ENCODE assay signal across 26 cellular contexts in genomic region chr2:5698171-5698570, GRCh38. TPM values are rescaled to one million over a fixed set of nuclear protein-coding genes. Genes with fewer than 3 reads are reported as not detected.
DNase-seq lines count a peak whose midpoint lies in the region; ATAC-seq and TF ChIP-seq lines count a peak whose summit lies in the region.
"Had no signal": no experiment of that assay in that cellular context is flagged by ENCODE, and none has a peak within 500 bp of the region (broad histone marks: within the 10 kb centered on the region; RNA-seq: fewer than 3 reads in every experiment).

No MANE protein-coding gene starts in this region.

- peak overlapping the region; percentile 17 to 99 (median 97); a peak in 20 of 22 replicates for H3K27ac ChIP-seq in BLaER1 treated with 17β-estradiol and CSF1 and Interleukin-3, amounts not matched to agents 10 nM and 100 nM
- H3K27ac ChIP-seq in MM.1S (ENCODE audit: low read length) (peak overlapping the region; percentile 98), endodermal cell (ENCODE audit: low read depth, low read length) (no peak overlapping the region), neural progenitor cell (peak overlapping the region; percentile 94)
- H3K27ac ChIP-seq: C4-2B, lower lobe of right lung, ovary had no signal

- intact Hi-C loops in Right ventricle myocardium superior (cut with DNase I), result no loop called here

- peak overlapping the region; percentile 76 to 94 (median 85); a peak in 16 of 20 replicates for H3K4me3 ChIP-seq in BLaER1 treated with 17β-estradiol and CSF1 and Interleukin-3, amounts not matched to agents 10 nM and 100 nM
- H3K4me3 ChIP-seq in MM.1S (ENCODE audit: low read length) (peak overlapping the region; percentile 72), endodermal cell (ENCODE audit: low read length) (peak overlapping the region; percentile 99), neural progenitor cell (peak overlapping the region; percentile 96)
- H3K4me3 ChIP-seq: lower lobe of right lung, ovary had no signal

- peaks cover 0 to 71% (median 31%) of the 10 kb centered on the region in 11 experiments; a peak in 19 of 22 replicates for H4K20me1 ChIP-seq in BLaER1 treated with 17β-estradiol and CSF1 and Interleukin-3, amounts not matched to agents 10 nM and 100 nM
- no peaks in the 10 kb centered on the region for H4K20me1 ChIP-seq in MM.1S (ENCODE audit: insufficient read depth, low read length)
- peaks cover 100% of the 10 kb centered on the region for H4K20me1 ChIP-seq in neural progenitor cell (ENCODE audit: low read depth)

- no peaks in the 10 kb centered on the region for H3K9me3 Mint-ChIP-seq in endodermal cell
- H3K9me3 Mint-ChIP-seq in neural progenitor cell, result peaks cover 5% of the 10 kb centered on the region
- H3K9me3 Mint-ChIP-seq: activated naive CD8-positive, alpha-beta T cell treated with anti-CD3 and anti-CD28 coated beads for 36 hours; activated T-helper 17 cell treated with anti-CD3 and anti-CD28 coated beads, Interleukin-2, amount 50 U/mL, for 72 hours had no signal

- no peak overlapping the region for H2AFZ ChIP-seq in MM.1S (ENCODE audit: low read length)
- H2AFZ ChIP-seq in neural progenitor cell (replicated peaks), result no peak overlapping the region

- peaks cover 25% of the 10 kb centered on the region for H3K4me1 Mint-ChIP-seq in endodermal cell
- H3K4me1 Mint-ChIP-seq in neural progenitor cell, result peaks cover 46% of the 10 kb centered on the region

- WGBS in endodermal cell (ENCODE audit: insufficient coverage in 1 of 2, insufficient read length in 1 of 2), 2 experiments, result 70% methylated on average over 4 of the region's 4 CpGs; no CpG with 5 or more reads in 1 of the 2 experiments

- peaks cover 42% of the 10 kb centered on the region for H3F3A ChIP-seq in MM.1S (ENCODE audit: insufficient read depth, low read length)
- peaks cover 68% of the 10 kb centered on the region for H3F3A ChIP-seq in neural progenitor cell (ENCODE audit: low read depth)

- H3K27me3 Mint-ChIP-seq in endodermal cell (ENCODE audit: insufficient read depth) (peaks cover 11% of the 10 kb centered on the region), neural progenitor cell (ENCODE audit: insufficient read depth, low read depth) (peaks cover 12% of the 10 kb centered on the region)

- H3K36me3 ChIP-seq in BLaER1 treated with 17β-estradiol and CSF1 and Interleukin-3, amounts not matched to agents 10 nM and 100 nM, result peaks cover 0 to 29% (median 19%) of the 10 kb centered on the region in 11 experiments; a peak in 12 of 22 replicates
- H3K36me3 ChIP-seq in MM.1S (replicated peaks; ENCODE audit: insufficient read depth, low read length), result no peaks in the 10 kb centered on the region
- H3K36me3 ChIP-seq in endodermal cell (ENCODE audit: control insufficient read depth, insufficient read depth, low read length), result peaks cover 30% of the 10 kb centered on the region
- H3K36me3 ChIP-seq in neural progenitor cell, result peaks cover 34% of the 10 kb centered on the region
- H3K36me3 ChIP-seq: lower lobe of right lung, ovary had no signal

- peaks cover 8% of the 10 kb centered on the region; the same call in 1 of the 2 replicates for H3K79me2 ChIP-seq in MM.1S (ENCODE audit: low read length)
- peaks cover 100% of the 10 kb centered on the region for H3K79me2 ChIP-seq in neural progenitor cell (ENCODE audit: low read depth)

- H3K4me1 ChIP-seq in BLaER1 treated with 17β-estradiol and CSF1 and Interleukin-3, amounts not matched to agents 10 nM and 100 nM, result peaks cover 16 to 42% (median 36%) of the 10 kb centered on the region in 10 experiments
- H3K4me1 ChIP-seq in MM.1S (ENCODE audit: low read length) (peaks cover 12% of the 10 kb centered on the region; the same call in 1 of the 2 replicates), endodermal cell (ENCODE audit: control insufficient read depth, insufficient read depth, low read length) (peaks cover 4% of the 10 kb centered on the region), neural progenitor cell (peaks cover 53% of the 10 kb centered on the region)

- H3K4me2 ChIP-seq in BLaER1 treated with 17β-estradiol and CSF1 and Interleukin-3, amounts not matched to agents 10 nM and 100 nM, result peak overlapping the region; percentile 69 to 98 (median 94); a peak in 21 of 22 replicates
- peak overlapping the region; percentile 67 for H3K4me2 ChIP-seq in MM.1S (ENCODE audit: low read depth, low read length)
- H3K4me2 ChIP-seq in neural progenitor cell, result peak overlapping the region; percentile 96

- H3K27ac Mint-ChIP-seq in endodermal cell (no peak overlapping the region), neural progenitor cell (no peak overlapping the region)
- H3K27ac Mint-ChIP-seq: activated CD4-positive, alpha-beta T cell treated with anti-CD3 and anti-CD28 coated beads, Interleukin-2, amount 10 ng/mL, durations not matched to agents 7 days and 5 days; activated CD8-positive, alpha-beta memory T cell treated with anti-CD3 and anti-CD28 coated beads, Interleukin-2, amount 10 ng/mL, durations not matched to agents 7 days and 5 days; activated naive CD8-positive, alpha-beta T cell treated with anti-CD3 and anti-CD28 coated beads for 36 hours; activated T-helper 17 cell treated with anti-CD3 and anti-CD28 coated beads, Interleukin-2, amount 50 U/mL, for 72 hours had no signal

- TF ChIP-seq CTCF in MM.1S (IDR thresholded peaks at IDR 0.05; ENCODE audit: low read length), result no peak
- TF ChIP-seq CTCF in endodermal cell (conservative IDR thresholded peaks at IDR 0.05), result no peak
- TF ChIP-seq CTCF in neural progenitor cell (IDR thresholded peaks at IDR 0.05), result no peak

- H3K36me3 Mint-ChIP-seq in endodermal cell (ENCODE audit: low read depth) (peaks cover 6% of the 10 kb centered on the region), neural progenitor cell (peaks cover 42% of the 10 kb centered on the region)

- no peaks in the 10 kb centered on the region for H3K9me2 ChIP-seq in MM.1S (replicated peaks; ENCODE audit: insufficient read depth, low read length)

- no peak for DNase-seq in MM.1S
- DNase-seq in endodermal cell, result no peak
- DNase-seq in neural progenitor cell (ENCODE audit: low spot score), result no peak
- no peak for DNase-seq in GM19240 (ENCODE audit: insufficient read length, low spot score)
- DNase-seq in NCI-H1436 treated with DMSO at 0.1 percent for 48 hours (lab: John Stamatoyannopoulos, UW), result no peak
- no peak for DNase-seq in Right ventricle myocardium superior
- DNase-seq: activated CD4-positive, alpha-beta T cell treated with anti-CD3 and anti-CD28 coated beads, Interleukin-2, amount 10 ng/mL, durations not matched to agents 7 days and 5 days; activated CD8-positive, alpha-beta memory T cell treated with anti-CD3 and anti-CD28 coated beads, Interleukin-2, amount 10 ng/mL, durations not matched to agents 7 days and 5 days; activated naive CD8-positive, alpha-beta T cell treated with anti-CD3 and anti-CD28 coated beads for 36 hours; effector CD8-positive, alpha-beta T cell; EL; H7; KG1; lower lobe of right lung; MV-4-11; NCI-H748 treated with DMSO at 0.1 percent for 48 hours; ovary; PC-3; SHP77 treated with DMSO at 0.1 percent for 48 hours had no signal

- ATAC-seq in HG02798 (IDR thresholded peaks at IDR 0.05; ENCODE audit: poor library complexity, unreplicated experiment), result no peak
- ATAC-seq in Right ventricle myocardium superior (ENCODE audit: poor library complexity), result no peak
- ATAC-seq: activated CD8-positive, alpha-beta memory T cell treated with anti-CD3 and anti-CD28 coated beads, Interleukin-2, amount 10 ng/mL, durations not matched to agents 7 days and 5 days; activated T-helper 17 cell treated with anti-CD3 and anti-CD28 coated beads, Interleukin-2, amount 50 U/mL, for 72 hours; esophagus mucosa; lower lobe of right lung; PC-3 had no signal

- H3K9me3 ChIP-seq in BLaER1 treated with 17β-estradiol and CSF1 and Interleukin-3, amounts not matched to agents 10 nM and 100 nM (replicated peaks in 1 of 11), result no peaks in the 10 kb centered on the region
- no peaks in the 10 kb centered on the region for H3K9me3 ChIP-seq in MM.1S (replicated peaks; ENCODE audit: insufficient read depth, low read length)
- no peaks in the 10 kb centered on the region for H3K9me3 ChIP-seq in endodermal cell (ENCODE audit: control insufficient read depth, low read length)
- H3K9me3 ChIP-seq in neural progenitor cell (ENCODE audit: low read depth), result no peaks in the 10 kb centered on the region
- H3K9me3 ChIP-seq: lower lobe of right lung had no signal

- H3K9ac ChIP-seq in BLaER1 treated with 17β-estradiol and CSF1 and Interleukin-3, amounts not matched to agents 10 nM and 100 nM, result peak overlapping the region; percentile 30 to 98 (median 95); a peak in 20 of 22 replicates
- H3K9ac ChIP-seq in MM.1S (ENCODE audit: low read length) (peak overlapping the region; percentile 93), endodermal cell (ENCODE audit: extremely low read depth, low read length, poor library complexity, severe bottlenecking) (no peak overlapping the region), neural progenitor cell (peak overlapping the region; percentile 16)

- H3K27me3 ChIP-seq in BLaER1 treated with 17β-estradiol and CSF1 and Interleukin-3, amounts not matched to agents 10 nM and 100 nM, result no peaks in the 10 kb centered on the region
- H3K27me3 ChIP-seq in MM.1S (replicated peaks; ENCODE audit: insufficient read depth, low read length), result no peaks in the 10 kb centered on the region
- no peaks in the 10 kb centered on the region for H3K27me3 ChIP-seq in endodermal cell (ENCODE audit: control insufficient read depth, insufficient read depth, low read length, poor library complexity, severe bottlenecking)
- no peaks in the 10 kb centered on the region for H3K27me3 ChIP-seq in neural progenitor cell

- peak overlapping the region; percentile 94 for H3K4me3 Mint-ChIP-seq in endodermal cell
- peak overlapping the region; percentile 83 for H3K4me3 Mint-ChIP-seq in neural progenitor cell
- H3K4me3 Mint-ChIP-seq: activated CD4-positive, alpha-beta T cell treated with anti-CD3 and anti-CD28 coated beads, Interleukin-2, amount 10 ng/mL, durations not matched to agents 7 days and 5 days; activated CD8-positive, alpha-beta memory T cell treated with anti-CD3 and anti-CD28 coated beads, Interleukin-2, amount 10 ng/mL, durations not matched to agents 7 days and 5 days; activated naive CD8-positive, alpha-beta T cell treated with anti-CD3 and anti-CD28 coated beads for 36 hours; activated T-helper 17 cell treated with anti-CD3 and anti-CD28 coated beads, Interleukin-2, amount 50 U/mL, for 72 hours had no signal

RNA-seq across cellular contexts. Expression of gene SOX11, which starts 6.0 kb away (rescaled TPM):
- total RNA-seq in endodermal cell, result 10 to 100 TPM; 35.9 to 48.9 TPM
- polyA plus RNA-seq in endodermal cell (2013, experiment 1 of 2), result 117 TPM
- polyA plus RNA-seq in endodermal cell (2013, experiment 2 of 2), result 117 TPM
- 176 and 178 TPM in 2 replicates for total RNA-seq in neural progenitor cell (ENCODE audit: low replicate concordance)
- 0.81 TPM for total RNA-seq in Right ventricle myocardium superior
- total RNA-seq: activated CD4-positive, alpha-beta T cell treated with anti-CD3 and anti-CD28 coated beads, Interleukin-2, amount 10 ng/mL, durations not matched to agents 7 days and 5 days; activated CD8-positive, alpha-beta memory T cell treated with anti-CD3 and anti-CD28 coated beads, Interleukin-2, amount 10 ng/mL, durations not matched to agents 7 days and 5 days; activated naive CD8-positive, alpha-beta T cell treated with anti-CD3 and anti-CD28 coated beads for 36 hours; activated T-helper 17 cell treated with anti-CD3 and anti-CD28 coated beads, Interleukin-2, amount 50 U/mL, for 72 hours; esophagus mucosa; PC-3; T-helper 1 cell treated with Interleukin-12 subunit alpha and Interleukin-12 subunit beta and Interleukin-4 antibody, amounts not matched to agents 30 ng/mL and 1 ng/mL, for 36 hours; ureter had no signal

Comparison
In these comparisons a context has a peak if more than half of its experiments do, and no peak if none do; other contexts are left out.
1. RNA of gene SOX11, which starts 6.0 kb away (total RNA-seq): 176 to 178 TPM in neural progenitor cell and 35.9 to 48.9 TPM in endodermal cell; 0.81 TPM in Right ventricle myocardium superior (single experiment); every median in the first group is over 10 times any median in the second.
2. Peak in every context shown above with its lines, with median percentiles within 50 percentile points of each other: H3K4me2 ChIP-seq and H3K4me3 ChIP-seq.